In genomic region chr18:48040457-48041110, GRCh38 we compare ENCODE assay signal across 2 cellular contexts.
TF ChIP-seq lines count a peak whose summit lies in the region.

No MANE protein-coding gene starts in this region.

TF ChIP-seq in HEK293, 187 proteins besides CTCF, POLR2A, EP300 and RAD21 (continued from another document):
- peak; percentile 97 for TF ChIP-seq ZNF513 (tag by site-specific recombination; IDR thresholded peaks at IDR 0.05)
- no peak for TF ChIP-seq PRDM1 (tag by site-specific recombination; IDR thresholded peaks at IDR 0.05)
- TF ChIP-seq ZXDB (tag by site-specific recombination; IDR thresholded peaks at IDR 0.05): no peak
- TF ChIP-seq ZNF350 (tag by site-specific recombination; IDR thresholded peaks at IDR 0.05): no peak

TF ChIP-seq in H1, 55 proteins besides CTCF, POLR2A, EP300 and RAD21 (continued from another document):
- TF ChIP-seq MAX (IDR thresholded peaks at IDR 0.05) (no peak), POLR2AphosphoS5 (IDR thresholded peaks at IDR 0.05; ENCODE audit: low read depth, low read length) (no peak), ATF2 (IDR thresholded peaks at IDR 0.05; ENCODE audit: low read length) (no peak)
TF ChIP-seq in H1: peak in this region for 0.
